In the genomic region with DNA sequence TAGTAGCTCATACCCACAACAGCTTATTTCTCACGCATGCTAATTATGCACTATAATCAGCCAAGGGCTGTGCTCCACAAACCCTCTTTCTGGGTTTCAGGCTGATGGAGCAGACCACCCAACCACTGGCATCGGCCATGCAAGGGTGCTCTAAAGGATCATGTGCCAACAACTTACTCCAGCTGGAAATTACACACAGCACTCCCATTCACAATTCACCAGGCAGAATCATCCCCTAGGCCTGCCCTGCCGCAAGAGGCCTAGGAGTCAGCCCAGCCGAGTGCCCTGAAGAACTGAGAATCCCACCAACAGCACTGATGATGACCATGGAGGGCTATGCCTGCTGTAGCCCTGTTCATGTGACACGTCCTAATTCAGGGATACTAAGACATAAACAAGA, we compare ENCODE assay signal across 24 cellular contexts. TPM values are rescaled to one million over a fixed set of nuclear protein-coding genes. Genes with fewer than 3 reads are reported as not detected.
A peak's percentile ranks its signal among the peaks of the same experiment; 100 is the strongest.
DNase-seq lines count a peak whose midpoint lies in the region; ATAC-seq and TF ChIP-seq lines count a peak whose summit lies in the region.
"Had no signal": no experiment of that assay in that cellular context is flagged by ENCODE, and none has a peak within 500 bp of the region (broad histone marks: within the 10 kb centered on the region; RNA-seq: fewer than 3 reads in every experiment).

No MANE protein-coding gene starts in this region.

- TF ChIP-seq CTCF in mucosa of descending colon (IDR thresholded peaks at IDR 0.05), result no peak

- H3K4me3 Mint-ChIP-seq in CD4-positive, alpha-beta memory T cell, result no peak overlapping the region
- H3K4me3 Mint-ChIP-seq: CD4-positive, CD25-positive, alpha-beta regulatory T cell had no signal

- no peaks in the 10 kb centered on the region for H3K9me3 ChIP-seq in mucosa of descending colon
- no peaks in the 10 kb centered on the region for H3K9me3 ChIP-seq in CD4-positive, alpha-beta memory T cell (ENCODE audit: control insufficient read depth in 1 of 2, low read length in 2 of 2)
- H3K9me3 ChIP-seq: BLaER1, SJCRH30 had no signal

- H3K27me3 Mint-ChIP-seq in CD4-positive, alpha-beta memory T cell, result no peaks in the 10 kb centered on the region
- H3K27me3 Mint-ChIP-seq: CD4-positive, CD25-positive, alpha-beta regulatory T cell had no signal

- H3K27me3 ChIP-seq in CD4-positive, alpha-beta memory T cell (ENCODE audit: insufficient read depth, low read length), result no peaks in the 10 kb centered on the region
- H3K27me3 ChIP-seq: BLaER1, SJCRH30 had no signal

- POLR2A ChIA-PET in CD4-positive, alpha-beta memory T cell (lab: Charles Lee; ENCODE audit: partially characterized antibody), result no interaction called here

- CTCF ChIA-PET in CD4-positive, alpha-beta memory T cell (lab: Charles Lee; ENCODE audit: partially characterized antibody), result no interaction called here

- H3K27ac Mint-ChIP-seq in CD4-positive, alpha-beta memory T cell, result no peak overlapping the region
- H3K27ac Mint-ChIP-seq: CD4-positive, CD25-positive, alpha-beta regulatory T cell had no signal

- H3K36me3 Mint-ChIP-seq in CD4-positive, alpha-beta memory T cell, result no peaks in the 10 kb centered on the region
- H3K36me3 Mint-ChIP-seq: CD4-positive, CD25-positive, alpha-beta regulatory T cell had no signal

- intact Hi-C loops in mucosa of descending colon (cut with DNase I, micrococcal nuclease), result no loop called here
- intact Hi-C loops in CD4-positive, alpha-beta memory T cell (cut with micrococcal nuclease), result no loop called here

- peaks cover 0 to 3% (median 0%) of the 10 kb centered on the region in 8 donors for H3K9me3 Mint-ChIP-seq in CD4-positive, alpha-beta memory T cell

- DNase-seq in globus pallidus (ENCODE audit: low spot score) (peak; percentile 79), midbrain (lab: John Stamatoyannopoulos, UW) (peak; percentile 64), superior temporal gyrus (ENCODE audit: extremely low spot score) (peak; percentile 73), mucosa of descending colon (no peak), mucosa of gallbladder (ENCODE audit: low spot score) (no peak)
- no peak for DNase-seq in CD4-positive, alpha-beta memory T cell
- DNase-seq: CD4-positive, CD25-positive, alpha-beta regulatory T cell; DMS53; H7; Kasumi-1; MV-4-11; NCI-H1105; NCI-H1436 treated with DMSO at 0.1 percent for 48 hours; NCI-H1930; NCI-H2107; NCI-H524; NCI-H774; NK-92 treated with Interleukin-12 subunit alpha and Interleukin-12 subunit beta, amount 100 ng/mL, for 24 hours; PC-3; SJCRH30 had no signal

- no peaks in the 10 kb centered on the region for H3K4me1 Mint-ChIP-seq in CD4-positive, alpha-beta memory T cell
- H3K4me1 Mint-ChIP-seq: CD4-positive, CD25-positive, alpha-beta regulatory T cell had no signal

- no peak for ATAC-seq in mucosa of descending colon
- ATAC-seq: K562, PC-3 had no signal

- no peaks in the 10 kb centered on the region for H3K4me1 ChIP-seq in mucosa of descending colon (ENCODE audit: low read depth)
- H3K4me1 ChIP-seq in CD4-positive, alpha-beta memory T cell (ENCODE audit: insufficient read depth, low read length), result no peaks in the 10 kb centered on the region
- H3K4me1 ChIP-seq: SJCRH30 had no signal

- peak overlapping the region; percentile 33 for H3K27ac ChIP-seq in angular gyrus (ENCODE audit: low read depth, low read length)
- H3K27ac ChIP-seq in CD4-positive, alpha-beta memory T cell (ENCODE audit: low read depth, low read length), result no peak overlapping the region
- H3K27ac ChIP-seq: BLaER1, SJCRH30 had no signal

- no peak overlapping the region for H3K4me3 ChIP-seq in mucosa of descending colon
- H3K4me3 ChIP-seq in CD4-positive, alpha-beta memory T cell (ENCODE audit: low read length in 2 of 2), result no peak overlapping the region
- H3K4me3 ChIP-seq: BLaER1, K562, SJCRH30 had no signal

- no peaks in the 10 kb centered on the region for H3K36me3 ChIP-seq in mucosa of descending colon (ENCODE audit: low read depth)
- no peaks in the 10 kb centered on the region for H3K36me3 ChIP-seq in CD4-positive, alpha-beta memory T cell (ENCODE audit: insufficient read depth, low read length)
- H3K36me3 ChIP-seq: BLaER1, SJCRH30 had no signal

RNA-seq across cellular contexts. Expression of a gene that starts 56.4 kb away (rescaled TPM):
- total RNA-seq in mucosa of descending colon, result 1 to 10 TPM; 4.5 to 9.2 (median 5.3) TPM
- 1 to 10 TPM; 5.7 TPM for total RNA-seq in CD4-positive, alpha-beta memory T cell
- polyA plus RNA-seq in CD4-positive, alpha-beta memory T cell, result under 1 TPM; 0.13 to 0.30 TPM
- total RNA-seq in mucosa of gallbladder, result 3.9 TPM
- total RNA-seq: M059J, PC-3 had no signal

Comparison
In these comparisons a context has a peak if more than half of its experiments do, and no peak if none do; other contexts are left out.
1. DNase-seq: peak in globus pallidus (single experiment), midbrain (single experiment) and superior temporal gyrus (single experiment); none in mucosa of descending colon (0 of 3), CD4-positive, alpha-beta memory T cell (0 of 5) and mucosa of gallbladder (single experiment).